Comparison of ENCODE assay signal across 14 cellular contexts in the genomic region with DNA sequence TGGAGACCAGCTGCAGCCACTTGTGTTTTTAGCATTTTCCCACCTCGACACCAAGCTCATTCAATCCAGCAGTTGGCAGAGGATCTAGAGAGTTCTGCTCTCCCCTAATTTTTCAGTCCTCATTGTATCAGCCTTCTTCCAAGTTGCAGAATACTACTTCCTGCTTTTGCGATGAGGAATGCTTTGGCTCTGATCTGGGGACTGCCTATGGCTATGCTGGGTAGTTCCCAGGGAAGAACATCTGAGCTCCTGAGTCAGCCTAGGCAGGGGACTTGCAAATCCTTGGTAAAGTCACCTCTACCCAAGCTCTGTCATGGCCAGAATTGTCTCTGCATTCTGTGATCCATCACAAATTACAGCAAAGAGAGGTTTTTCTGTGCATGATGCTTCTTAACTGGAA.
A peak's percentile ranks its signal among the peaks of the same experiment; 100 is the strongest.
DNase-seq lines count a peak whose midpoint lies in the region; ATAC-seq and TF ChIP-seq lines count a peak whose summit lies in the region.
"Had no signal": no experiment of that assay in that cellular context is flagged by ENCODE, and none has a peak within 500 bp of the region (broad histone marks: within the 10 kb centered on the region; RNA-seq: fewer than 3 reads in every experiment).

No MANE protein-coding gene starts in this region.

- no peak for TF ChIP-seq CTCF in foreskin fibroblast (IDR thresholded peaks at IDR 0.05; ENCODE audit: low read depth, low read length)

- no peak for ATAC-seq in HG02938 (IDR thresholded peaks at IDR 0.05; ENCODE audit: unreplicated experiment)

- DNase-seq in GM04504 (ENCODE audit: low read depth) = peak; percentile 22
- DNase-seq in astrocyte of the hippocampus (ENCODE audit: low read depth, low spot score) = peak; percentile 33
- DNase-seq in foreskin fibroblast = peak; percentile 41 to 66
- DNase-seq in renal cortical epithelial cell (ENCODE audit: low read depth) = peak; percentile 10
- DNase-seq in DMS153 treated with DMSO at 0.1 percent for 48 hours (lab: John Stamatoyannopoulos, UW; ENCODE audit: unreplicated experiment) = no peak
- DNase-seq in midbrain (lab: John Stamatoyannopoulos, UW) = no peak
- DNase-seq: activated T-cell treated with anti-CD3 and anti-CD28 coated beads for 4 hours; CD4-positive, alpha-beta T cell; esophagus squamous epithelium; GDM1; KG1; SW 1271 had no signal

- no peak overlapping the region for H3K4me3 ChIP-seq in foreskin fibroblast (ENCODE audit: low read depth in 1 of 2, low read length in 2 of 2)
- H3K4me3 ChIP-seq: esophagus squamous epithelium, vagina had no signal

Comparison
In these comparisons a context has a peak if more than half of its experiments do, and no peak if none do; other contexts are left out.
1. DNase-seq: peak in GM04504 (single experiment), astrocyte of the hippocampus (single experiment), foreskin fibroblast (2 of 2) and renal cortical epithelial cell (single experiment); none in DMS153 treated with DMSO at 0.1 percent for 48 hours (single experiment) and midbrain (single experiment).